Comparison of ENCODE assay signal across 8 cellular contexts in genomic region chr4:109548655-109549054, GRCh38. TPM values are rescaled to one million over a fixed set of nuclear protein-coding genes. Genes with fewer than 3 reads are reported as not detected.
DNase-seq lines count a peak whose midpoint lies in the region; ATAC-seq and TF ChIP-seq lines count a peak whose summit lies in the region.

No MANE protein-coding gene starts in this region.

- no peaks in the 10 kb centered on the region for H3K79me2 ChIP-seq in hepatocyte

- H3K9me2 ChIP-seq in hepatocyte (replicated peaks; ENCODE audit: insufficient read depth): no peaks in the 10 kb centered on the region

- no peak overlapping the region for H3K14ac ChIP-seq in neuronal stem cell (ENCODE audit: low read length)

- no TSS peak for BruUV-seq in A673 (replicated peaks; lab: Mats Ljungman, UMichigan)

- CTCF ChIA-PET in A673 (lab: Charles Lee): no interaction called here
- CTCF ChIA-PET in activated CD8-positive, alpha-beta T cell treated with anti-CD3 and anti-CD28 coated beads, Interleukin-2, amount 10 ng/mL, durations not matched to agents 7 days and 5 days (lab: Charles Lee): interaction anchor here (0.9 to 1.2 kb wide), 2 partner anchors 110 to 121 kb away, joined by 3 read pairs; no protein-coding TSS in a partner anchor

- no peaks in the 10 kb centered on the region for H3K9me3 Mint-ChIP-seq in activated CD8-positive, alpha-beta T cell treated with anti-CD3 and anti-CD28 coated beads, Interleukin-2, amount 10 ng/mL, durations not matched to agents 7 days and 5 days (ENCODE audit: insufficient read depth)

- H3K36me3 ChIP-seq in A673 (ENCODE audit: insufficient read depth, low read length, poor library complexity, severe bottlenecking): no peaks in the 10 kb centered on the region
- H3K36me3 ChIP-seq in hepatocyte (replicated peaks; ENCODE audit: insufficient read depth, low read depth): no peaks in the 10 kb centered on the region
- peaks cover 0 to 21% of the 10 kb centered on the region in 2 donors for H3K36me3 ChIP-seq in neuronal stem cell (replicated peaks in 1 of 2; ENCODE audit: control insufficient read depth in 2 of 2, insufficient read depth in 2 of 2, low read length in 2 of 2)

- no peak overlapping the region for H3K4ac ChIP-seq in neuronal stem cell (ENCODE audit: low read length)

- H3K9ac ChIP-seq in neuronal stem cell (ENCODE audit: low read depth, low read length, poor library complexity): no peak overlapping the region

- TF ChIP-seq CTCF in A673 (conservative IDR thresholded peaks at IDR 0.05; ENCODE audit: low read depth, low read length) (no peak), HFF-Myc (IDR thresholded peaks at IDR 0.05; ENCODE audit: low read depth, low read length, missing control alignments) (no peak), hepatocyte (IDR thresholded peaks at IDR 0.05; ENCODE audit: poor library complexity) (no peak)

- no peak overlapping the region for H2AK5ac ChIP-seq in neuronal stem cell (ENCODE audit: low read depth, low read length)

- H3K27me3 Mint-ChIP-seq in activated CD8-positive, alpha-beta T cell treated with anti-CD3 and anti-CD28 coated beads, Interleukin-2, amount 10 ng/mL, durations not matched to agents 7 days and 5 days (ENCODE audit: low read depth): no peaks in the 10 kb centered on the region

- DNase-seq in A673 (ENCODE audit: low spot score) (peak; percentile 77), HFF-Myc (ENCODE audit: extremely low read depth, low read depth) (peak; percentile 21), hepatocyte (ENCODE audit: low spot score) (peak; percentile 35), neuronal stem cell (ENCODE audit: low spot score) (no peak), NCI-H2107 (lab: John Stamatoyannopoulos, UW) (no peak)
- DNase-seq in activated CD8-positive, alpha-beta T cell treated with anti-CD3 and anti-CD28 coated beads, Interleukin-2, amount 10 ng/mL, durations not matched to agents 7 days and 5 days: no peak

- no peak overlapping the region for H3K27ac ChIP-seq in A673 (ENCODE audit: low read depth, low read length, poor library complexity, severe bottlenecking)
- H3K27ac ChIP-seq in hepatocyte: peak overlapping the region; percentile 47
- H3K27ac ChIP-seq in neuronal stem cell (replicated peaks; ENCODE audit: low read length): no peak overlapping the region

- no peaks in the 10 kb centered on the region for H4K20me1 ChIP-seq in hepatocyte (ENCODE audit: insufficient read depth, poor library complexity, severe bottlenecking)

- H2BK5ac ChIP-seq in neuronal stem cell (ENCODE audit: low read length): no peak overlapping the region

- H3K27ac Mint-ChIP-seq in activated CD8-positive, alpha-beta T cell treated with anti-CD3 and anti-CD28 coated beads, Interleukin-2, amount 10 ng/mL, durations not matched to agents 7 days and 5 days: no peak overlapping the region

- H3K4me1 ChIP-seq in A673 (ENCODE audit: insufficient read depth, low read length, poor library complexity, severe bottlenecking): peaks cover 4% of the 10 kb centered on the region
- H3K4me1 ChIP-seq in hepatocyte (ENCODE audit: insufficient read depth): no peaks in the 10 kb centered on the region
- H3K4me1 ChIP-seq in neuronal stem cell (ENCODE audit: control insufficient read depth in 2 of 2, insufficient read depth in 1 of 2, low read depth in 1 of 2, low read length in 2 of 2): no peaks in the 10 kb centered on the region

- H3K27me3 ChIP-seq in A673 (replicated peaks; ENCODE audit: insufficient read depth, low read depth, low read length, poor library complexity) (no peaks in the 10 kb centered on the region), hepatocyte (no peaks in the 10 kb centered on the region), neuronal stem cell (ENCODE audit: control insufficient read depth in 3 of 3, insufficient read depth in 3 of 3, low read depth in 1 of 3, low read length in 3 of 3) (no peaks in the 10 kb centered on the region)

- no peak overlapping the region for H2BK12ac ChIP-seq in neuronal stem cell (ENCODE audit: low read length)

- intact Hi-C loops in A673 (cut with micrococcal nuclease; ENCODE audit: unreplicated experiment): no loop called here

- no peak overlapping the region for H3K4me3 Mint-ChIP-seq in activated CD8-positive, alpha-beta T cell treated with anti-CD3 and anti-CD28 coated beads, Interleukin-2, amount 10 ng/mL, durations not matched to agents 7 days and 5 days

- H3K9me3 ChIP-seq in A673 (ENCODE audit: low read depth, low read length, poor library complexity, severe bottlenecking) (no peaks in the 10 kb centered on the region), hepatocyte (ENCODE audit: low read depth) (no peaks in the 10 kb centered on the region), neuronal stem cell (replicated peaks in 1 of 2; ENCODE audit: control insufficient read depth in 2 of 2, insufficient read depth in 1 of 2, low read depth in 1 of 2, low read length in 2 of 2) (no peaks in the 10 kb centered on the region)

- no peak overlapping the region for H3K18ac ChIP-seq in neuronal stem cell (ENCODE audit: low read length)

- H3K4me3 ChIP-seq in A673 (ENCODE audit: low read depth, low read length, poor library complexity, severe bottlenecking) (no peak overlapping the region), HFF-Myc (replicated peaks; ENCODE audit: low read depth, low read length) (no peak overlapping the region), hepatocyte (no peak overlapping the region), neuronal stem cell (ENCODE audit: low read length in 2 of 2) (no peak overlapping the region)

- peak; percentile 44 for ATAC-seq in activated CD8-positive, alpha-beta T cell treated with anti-CD3 and anti-CD28 coated beads, Interleukin-2, amount 10 ng/mL, durations not matched to agents 7 days and 5 days
- no peak for ATAC-seq in GM21423 (IDR thresholded peaks at IDR 0.05; ENCODE audit: unreplicated experiment)
- no peak for ATAC-seq in GM18519 (IDR thresholded peaks at IDR 0.05; ENCODE audit: low FRiP score, unreplicated experiment)

- WGBS in hepatocyte (ENCODE audit: low lambda C conversion rate, missing lambda C conversion rate): 75% methylated on average over 2 of the region's 2 CpGs
- no CpG with 5 or more reads among the region's 2 CpGs for WGBS in neuronal stem cell (ENCODE audit: extremely low coverage in 2 of 2, insufficient read length in 2 of 2, insufficient replicate concordance in 1 of 2), 2 donors

- no peak overlapping the region for H2AFZ ChIP-seq in hepatocyte
- no peak overlapping the region for H2AFZ ChIP-seq in neuronal stem cell (ENCODE audit: low read length)

- peaks cover 23% of the 10 kb centered on the region for H3K36me3 Mint-ChIP-seq in activated CD8-positive, alpha-beta T cell treated with anti-CD3 and anti-CD28 coated beads, Interleukin-2, amount 10 ng/mL, durations not matched to agents 7 days and 5 days (ENCODE audit: low read depth)

- H4K91ac ChIP-seq in neuronal stem cell (ENCODE audit: low read depth, low read length, poor library complexity): no peak overlapping the region

- H2BK120ac ChIP-seq in neuronal stem cell (ENCODE audit: low read depth, low read length): no peak overlapping the region

- no peak overlapping the region for H3K23ac ChIP-seq in neuronal stem cell (ENCODE audit: low read depth, low read length, poor library complexity)

- H2BK15ac ChIP-seq in neuronal stem cell (ENCODE audit: low read length): no peak overlapping the region

- no peak overlapping the region for H4K8ac ChIP-seq in neuronal stem cell (ENCODE audit: low read depth, low read length)

- peaks cover 14% of the 10 kb centered on the region for H3K4me1 Mint-ChIP-seq in activated CD8-positive, alpha-beta T cell treated with anti-CD3 and anti-CD28 coated beads, Interleukin-2, amount 10 ng/mL, durations not matched to agents 7 days and 5 days (ENCODE audit: low read depth)

- H3K79me1 ChIP-seq in neuronal stem cell (ENCODE audit: low read depth, low read length): no peaks in the 10 kb centered on the region

- H3K4me2 ChIP-seq in hepatocyte (no peak overlapping the region), neuronal stem cell (ENCODE audit: insufficient read depth, low read length, poor library complexity, severe bottlenecking) (no peak overlapping the region)

- POLR2A ChIA-PET in A673 (lab: Charles Lee; ENCODE audit: low non-redundant PET): no interaction called here
- POLR2A ChIA-PET in activated CD8-positive, alpha-beta T cell treated with anti-CD3 and anti-CD28 coated beads, Interleukin-2, amount 10 ng/mL, durations not matched to agents 7 days and 5 days (lab: Charles Lee): no interaction called here

RNA-seq across cellular contexts. Expression of gene MCUB, which starts 11.4 kb away (rescaled TPM):
- total RNA-seq in A673 (2021) (30.0 and 35.8 TPM in 2 replicates), hepatocyte (6.2 and 6.9 TPM in 2 replicates)
- total RNA-seq in activated CD8-positive, alpha-beta T cell treated with anti-CD3 and anti-CD28 coated beads, Interleukin-2, amount 10 ng/mL, durations not matched to agents 7 days and 5 days: 100 to 1,000 TPM; 104 to 109 TPM
- polyA plus RNA-seq in hepatocyte: 9.2 and 9.9 TPM in 2 replicates
- polyA plus RNA-seq in neuronal stem cell (2013, experiment 1 of 2): 25.3 TPM
- polyA plus RNA-seq in neuronal stem cell (2013, experiment 2 of 2): 24.6 TPM

Comparison
In these comparisons a context has a peak if more than half of its experiments do, and no peak if none do; other contexts are left out.
1. DNase-seq: peak in A673 (single experiment), HFF-Myc (single experiment) and hepatocyte (single experiment); none in activated CD8-positive, alpha-beta T cell treated with anti-CD3 and anti-CD28 coated beads, Interleukin-2, amount 10 ng/mL, durations not matched to agents 7 days and 5 days (single experiment), neuronal stem cell (single experiment) and NCI-H2107 (single experiment).